In genomic region chr22:38215156-38216038, GRCh38 we compare ENCODE assay signal across 9 cellular contexts. TPM values are rescaled to one million over a fixed set of nuclear protein-coding genes. Genes with fewer than 3 reads are reported as not detected.
DNase-seq lines count a peak whose midpoint lies in the region; ATAC-seq and TF ChIP-seq lines count a peak whose summit lies in the region.
"Had no signal": no experiment of that assay in that cellular context is flagged by ENCODE, and none has a peak within 500 bp of the region (broad histone marks: within the 10 kb centered on the region; RNA-seq: fewer than 3 reads in every experiment).

No MANE protein-coding gene starts in this region.

- TF ChIP-seq POLR2A in tibial nerve (IDR thresholded peaks at IDR 0.05) (no peak), lower leg skin (IDR thresholded peaks at IDR 0.05) (no peak)

- POLR2A ChIA-PET in activated CD4-positive, alpha-beta memory T cell treated with anti-CD3 and anti-CD28 coated beads, Interleukin-2, amount 10 ng/mL, durations not matched to agents 7 days and 5 days (lab: Charles Lee), result interaction anchor here (1.1 to 7.0 kb wide), 5 partner anchors 11 to 101 kb away, joined by 3 to 63 read pairs (median 3); partner anchors contain the start of genes MAFF and PLA2G6

- no peaks in the 10 kb centered on the region for H3K27me3 Mint-ChIP-seq in activated naive CD8-positive, alpha-beta T cell
- no peaks in the 10 kb centered on the region for H3K27me3 Mint-ChIP-seq in activated naive CD8-positive, alpha-beta T cell treated with anti-CD3 and anti-CD28 coated beads for 36 hours
- no peaks in the 10 kb centered on the region for H3K27me3 Mint-ChIP-seq in activated CD4-positive, alpha-beta memory T cell treated with anti-CD3 and anti-CD28 coated beads, Interleukin-2, amount 10 ng/mL, durations not matched to agents 7 days and 5 days
- peaks cover 13% of the 10 kb centered on the region for H3K27me3 Mint-ChIP-seq in mesothelial cell of epicardium (ENCODE audit: low read depth)

- peak overlapping the region; percentile 47 to 73 (median 60) for H3K27ac ChIP-seq in tibial nerve

- H3K4me1 Mint-ChIP-seq in activated naive CD8-positive, alpha-beta T cell (ENCODE audit: low read depth), result peaks cover 12% of the 10 kb centered on the region
- H3K4me1 Mint-ChIP-seq in activated naive CD8-positive, alpha-beta T cell treated with anti-CD3 and anti-CD28 coated beads for 36 hours, result peaks cover 21% of the 10 kb centered on the region
- H3K4me1 Mint-ChIP-seq in activated CD4-positive, alpha-beta memory T cell treated with anti-CD3 and anti-CD28 coated beads, Interleukin-2, amount 10 ng/mL, durations not matched to agents 7 days and 5 days, result peaks cover 55% of the 10 kb centered on the region
- H3K4me1 Mint-ChIP-seq in mesothelial cell of epicardium, result peaks cover 29% of the 10 kb centered on the region

- no peak for DNase-seq in activated naive CD8-positive, alpha-beta T cell treated with anti-CD3 and anti-CD28 coated beads for 36 hours
- DNase-seq in activated CD4-positive, alpha-beta memory T cell treated with anti-CD3 and anti-CD28 coated beads, Interleukin-2, amount 10 ng/mL, durations not matched to agents 7 days and 5 days, result no peak
- no peak for DNase-seq in mesothelial cell of epicardium (ENCODE audit: low spot score in 2 of 2, unreplicated experiment in 2 of 2)
- DNase-seq in tibial nerve (ENCODE audit: low spot score in 2 of 2), result no peak
- no peak for DNase-seq in NK-92 (lab: John Stamatoyannopoulos, UW; ENCODE audit: unreplicated experiment)
- DNase-seq in lower leg skin (ENCODE audit: low spot score in 2 of 2), result no peak
- DNase-seq: PC-3 had no signal

- peak overlapping the region; percentile 40 for H3K4me3 Mint-ChIP-seq in activated naive CD8-positive, alpha-beta T cell
- no peak overlapping the region for H3K4me3 Mint-ChIP-seq in activated naive CD8-positive, alpha-beta T cell treated with anti-CD3 and anti-CD28 coated beads for 36 hours
- peak overlapping the region; percentile 13 for H3K4me3 Mint-ChIP-seq in activated CD4-positive, alpha-beta memory T cell treated with anti-CD3 and anti-CD28 coated beads, Interleukin-2, amount 10 ng/mL, durations not matched to agents 7 days and 5 days
- no peak overlapping the region for H3K4me3 Mint-ChIP-seq in mesothelial cell of epicardium

- WGBS in tibial nerve, 2 donors, result 71 to 80% methylated on average over 11 of the region's 11 CpGs
- 90 to 92% methylated on average over 11 of the region's 11 CpGs for WGBS in lower leg skin, 2 donors

- intact Hi-C loops in lower leg skin (cut with DNase I; ENCODE audit: low total_unique reads), result loop anchor here (10.0 kb wide), 1 partner anchor 101 kb away; the partner anchor contains the start of gene BAIAP2L2

- no peak for TF ChIP-seq CTCF in mesothelial cell of epicardium (IDR thresholded peaks at IDR 0.05; ENCODE audit: unreplicated experiment)
- no peak for TF ChIP-seq CTCF in tibial nerve (IDR thresholded peaks at IDR 0.05)
- TF ChIP-seq CTCF in lower leg skin (IDR thresholded peaks at IDR 0.05), result no peak

- TF ChIP-seq EP300 in tibial nerve (IDR thresholded peaks at IDR 0.05), result peak in 1 of 2 donors; percentile 1

- H3K36me3 ChIP-seq in tibial nerve, result peaks cover 0 to 13% (median 0%) of the 10 kb centered on the region in 3 donors

- no peak overlapping the region for H3K27ac Mint-ChIP-seq in activated naive CD8-positive, alpha-beta T cell
- H3K27ac Mint-ChIP-seq in activated naive CD8-positive, alpha-beta T cell treated with anti-CD3 and anti-CD28 coated beads for 36 hours, result no peak overlapping the region
- H3K27ac Mint-ChIP-seq in activated CD4-positive, alpha-beta memory T cell treated with anti-CD3 and anti-CD28 coated beads, Interleukin-2, amount 10 ng/mL, durations not matched to agents 7 days and 5 days, result no peak overlapping the region
- H3K27ac Mint-ChIP-seq in mesothelial cell of epicardium, result peak overlapping the region; percentile 79

- H3K9me3 Mint-ChIP-seq in activated naive CD8-positive, alpha-beta T cell (ENCODE audit: low read depth), result no peaks in the 10 kb centered on the region
- H3K9me3 Mint-ChIP-seq in activated naive CD8-positive, alpha-beta T cell treated with anti-CD3 and anti-CD28 coated beads for 36 hours, result no peaks in the 10 kb centered on the region
- H3K9me3 Mint-ChIP-seq in activated CD4-positive, alpha-beta memory T cell treated with anti-CD3 and anti-CD28 coated beads, Interleukin-2, amount 10 ng/mL, durations not matched to agents 7 days and 5 days, result no peaks in the 10 kb centered on the region
- H3K9me3 Mint-ChIP-seq in mesothelial cell of epicardium, result no peaks in the 10 kb centered on the region

- H3K4me1 ChIP-seq in tibial nerve, result peaks cover 0 to 57% (median 38%) of the 10 kb centered on the region in 4 donors

- ATAC-seq in HG03025 (IDR thresholded peaks at IDR 0.05; ENCODE audit: low FRiP score, unreplicated experiment), result no peak
- ATAC-seq: PC-3 had no signal

- no peaks in the 10 kb centered on the region for H3K36me3 Mint-ChIP-seq in activated naive CD8-positive, alpha-beta T cell
- peaks cover 18% of the 10 kb centered on the region for H3K36me3 Mint-ChIP-seq in activated naive CD8-positive, alpha-beta T cell treated with anti-CD3 and anti-CD28 coated beads for 36 hours
- H3K36me3 Mint-ChIP-seq in activated CD4-positive, alpha-beta memory T cell treated with anti-CD3 and anti-CD28 coated beads, Interleukin-2, amount 10 ng/mL, durations not matched to agents 7 days and 5 days (ENCODE audit: low read depth), result peaks cover 24% of the 10 kb centered on the region
- H3K36me3 Mint-ChIP-seq in mesothelial cell of epicardium, result peaks cover 4% of the 10 kb centered on the region

- H3K4me3 ChIP-seq in tibial nerve (no peak overlapping the region), lower leg skin (ENCODE audit: low read depth, poor library complexity, severe bottlenecking) (no peak overlapping the region)

- no peaks in the 10 kb centered on the region for H3K27me3 ChIP-seq in tibial nerve

- no peaks in the 10 kb centered on the region for H3K9me3 ChIP-seq in tibial nerve

- CTCF ChIA-PET in activated CD4-positive, alpha-beta memory T cell treated with anti-CD3 and anti-CD28 coated beads, Interleukin-2, amount 10 ng/mL, durations not matched to agents 7 days and 5 days (lab: Charles Lee), result interaction anchor here (1.0 to 1.5 kb wide), 3 partner anchors 14 to 162 kb away, joined by 3 to 7 read pairs (median 4); partner anchors contain the start of gene MAFF

RNA-seq across cellular contexts. Expression of gene MAFF, which starts 13.6 kb away (rescaled TPM):
- 1 to 10 TPM; 8.5 to 8.6 TPM for total RNA-seq in activated naive CD8-positive, alpha-beta T cell treated with anti-CD3 and anti-CD28 coated beads for 36 hours
- total RNA-seq in activated CD4-positive, alpha-beta memory T cell treated with anti-CD3 and anti-CD28 coated beads, Interleukin-2, amount 10 ng/mL, durations not matched to agents 7 days and 5 days, result 10 to 100 TPM; 15.3 to 16.4 TPM
- total RNA-seq in mesothelial cell of epicardium, result 33.4 to 35.3 TPM (median 34.1 TPM) in 3 replicates
- total RNA-seq in tibial nerve, result 100 to 1,000 TPM in 2 of 4 donors, 10 to 100 TPM in 2; 68.1 to 110 (median 96.8) TPM
- total RNA-seq in lower leg skin, result 100 to 1,000 TPM in 1 of 4 donors, 10 to 100 TPM in 3; 64.7 to 116 (median 82.0) TPM

RNA-seq across cellular contexts. Expression of gene PLA2G6, which starts 33.8 kb away (rescaled TPM):
- total RNA-seq in activated naive CD8-positive, alpha-beta T cell treated with anti-CD3 and anti-CD28 coated beads for 36 hours, result 10 to 100 TPM; 31.5 to 32.2 TPM
- total RNA-seq in activated CD4-positive, alpha-beta memory T cell treated with anti-CD3 and anti-CD28 coated beads, Interleukin-2, amount 10 ng/mL, durations not matched to agents 7 days and 5 days, result 10 to 100 TPM; 80.7 to 85.7 TPM
- total RNA-seq in mesothelial cell of epicardium (88.2 to 91.9 TPM (median 88.6 TPM) in 3 replicates), tibial nerve (10 to 100 TPM; 48.5 to 60.3 (median 55.1) TPM), lower leg skin (10 to 100 TPM; 46.0 to 88.4 (median 64.8) TPM)

RNA-seq across cellular contexts. Expression of gene TMEM184B, which starts 57.4 kb away (rescaled TPM):
- total RNA-seq in activated naive CD8-positive, alpha-beta T cell treated with anti-CD3 and anti-CD28 coated beads for 36 hours, result 10 to 100 TPM; 18.2 to 20.0 TPM
- 10 to 100 TPM; 45.9 to 49.3 TPM for total RNA-seq in activated CD4-positive, alpha-beta memory T cell treated with anti-CD3 and anti-CD28 coated beads, Interleukin-2, amount 10 ng/mL, durations not matched to agents 7 days and 5 days
- total RNA-seq in mesothelial cell of epicardium (61.4 to 64.0 TPM (median 62.8 TPM) in 3 replicates), tibial nerve (100 to 1,000 TPM in 1 of 4 donors, 10 to 100 TPM in 3; 61.1 to 138 (median 72.0) TPM), lower leg skin (10 to 100 TPM; 27.9 to 67.4 (median 40.7) TPM)

Comparison
In these comparisons a context has a peak if more than half of its experiments do, and no peak if none do; other contexts are left out.
1. H3K4me3 Mint-ChIP-seq: peak in activated naive CD8-positive, alpha-beta T cell (single experiment) and activated CD4-positive, alpha-beta memory T cell treated with anti-CD3 and anti-CD28 coated beads, Interleukin-2, amount 10 ng/mL, durations not matched to agents 7 days and 5 days (single experiment); none in activated naive CD8-positive, alpha-beta T cell treated with anti-CD3 and anti-CD28 coated beads for 36 hours (single experiment) and mesothelial cell of epicardium (single experiment).